27 cellular contexts compared by ENCODE assay signal in genomic region chr4:79178770-79179169, GRCh38.
DNase-seq lines count a peak whose midpoint lies in the region; ATAC-seq and TF ChIP-seq lines count a peak whose summit lies in the region.
"Had no signal": no experiment of that assay in that cellular context is flagged by ENCODE, and none has a peak within 500 bp of the region (broad histone marks: within the 10 kb centered on the region; RNA-seq: fewer than 3 reads in every experiment).

No MANE protein-coding gene starts in this region.

- ATAC-seq in GM19467 (IDR thresholded peaks at IDR 0.05; ENCODE audit: unreplicated experiment): no peak
- ATAC-seq in GM21423 (IDR thresholded peaks at IDR 0.05; ENCODE audit: unreplicated experiment): no peak
- ATAC-seq: body of pancreas had no signal

- TF ChIP-seq EP300 in ovary (IDR thresholded peaks at IDR 0.05): no peak

- TF ChIP-seq CTCF in GM12865 (IDR thresholded peaks at IDR 0.05; ENCODE audit: insufficient read depth, low read depth, low read length, missing control alignments) (no peak), ovary (IDR thresholded peaks at IDR 0.05) (no peak)

- no peak overlapping the region for H3K4me3 ChIP-seq in GM12865 (ENCODE audit: low read depth, low read length)
- H3K4me3 ChIP-seq in ovary: no peak overlapping the region
- H3K4me3 ChIP-seq: body of pancreas, HAP-1, lung, SK-N-MC had no signal

- no peak for TF ChIP-seq POLR2A in ovary (IDR thresholded peaks at IDR 0.05)

- no peaks in the 10 kb centered on the region for H3K27me3 ChIP-seq in ovary
- H3K27me3 ChIP-seq: body of pancreas had no signal

- H3K9me3 ChIP-seq in ovary: no peaks in the 10 kb centered on the region
- H3K9me3 ChIP-seq: body of pancreas, HAP-1 had no signal

- peak; percentile 25 for DNase-seq in GM12865 (ENCODE audit: low read depth)
- peak; percentile 1 for DNase-seq in cerebellum (ENCODE audit: low spot score)
- peak; percentile 18 for DNase-seq in globus pallidus (ENCODE audit: low spot score)
- DNase-seq in ovary: peak; percentile 22 to 59 (median 40)
- no peak for DNase-seq in SKM-1 treated with dmso at 0.1 percent for 144 hours (lab: John Stamatoyannopoulos, UW; ENCODE audit: unreplicated experiment)
- no peak for DNase-seq in stimulated activated naive CD4-positive, alpha-beta T cell treated with Interleukin-2 at 50 U/mL for 16 hours (lab: John Stamatoyannopoulos, UW)
- DNase-seq: ACHN; activated B cell treated with CpG ODN at 0.5 μM for 24 hours; activated CD4-positive, alpha-beta T cell treated with anti-CD3 and anti-CD28 coated beads, Interleukin-2, amount 50 U/mL, for 48 hours; activated CD8-positive, alpha-beta memory T cell treated with anti-CD3 and anti-CD28 coated beads, Interleukin-2, amount 50 U/mL, for 48 hours; activated naive CD8-positive, alpha-beta T cell treated with anti-CD3 and anti-CD28 coated beads for 36 hours; EL; IMR-90; islet precursor cell; naive B cell; NCI-H146; NCI-H2171; NCI-H526; occipital lobe; retina; stimulated activated CD8-positive, alpha-beta memory T cell treated with anti-CD3 and anti-CD28 coated beads, Interleukin-4, amount 100 ng/mL, for 48 hours had no signal

- intact Hi-C loops in ovary (cut with DNase I): no loop called here

- no peaks in the 10 kb centered on the region for H3K36me3 ChIP-seq in ovary
- H3K36me3 ChIP-seq: HAP-1 had no signal

- H3K4me1 ChIP-seq in ovary (ENCODE audit: insufficient read depth): no peaks in the 10 kb centered on the region
- H3K4me1 ChIP-seq: body of pancreas, HAP-1 had no signal

- H3K27ac ChIP-seq in ovary: no peak overlapping the region
- H3K27ac ChIP-seq: body of pancreas had no signal

Comparison
In these comparisons a context has a peak if more than half of its experiments do, and no peak if none do; other contexts are left out.
1. DNase-seq: peak in GM12865 (single experiment), cerebellum (single experiment), globus pallidus (single experiment) and ovary (5 of 5); none in SKM-1 treated with dmso at 0.1 percent for 144 hours (single experiment) and stimulated activated naive CD4-positive, alpha-beta T cell treated with Interleukin-2 at 50 U/mL for 16 hours (single experiment).